Comparison of ENCODE assay signal across 11 cellular contexts in the genomic region with DNA sequence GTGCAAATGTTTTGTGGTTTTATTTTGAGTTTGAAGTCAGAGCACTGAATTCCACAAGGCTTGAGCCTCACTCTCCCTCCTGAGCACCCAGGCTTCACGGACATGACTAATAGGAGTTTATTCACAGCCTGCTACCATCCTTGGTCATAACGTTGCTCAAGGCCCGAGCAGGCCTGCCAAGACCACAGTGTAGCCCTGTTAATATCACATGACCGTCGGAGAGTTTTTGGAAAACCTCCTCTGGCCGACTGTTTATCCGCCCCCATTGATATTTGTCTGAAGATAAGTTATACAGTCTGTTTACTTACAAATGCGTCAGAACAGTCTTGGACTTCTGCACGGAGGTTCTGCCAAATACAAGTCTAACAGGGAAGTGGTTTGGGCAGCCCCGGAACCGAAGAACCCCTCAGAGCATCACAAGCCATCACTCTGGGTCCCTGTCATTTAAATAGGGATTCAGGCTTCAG.
DNase-seq lines count a peak whose midpoint lies in the region; ATAC-seq and TF ChIP-seq lines count a peak whose summit lies in the region.
"Had no signal": no experiment of that assay in that cellular context is flagged by ENCODE, and none has a peak within 500 bp of the region (broad histone marks: within the 10 kb centered on the region; RNA-seq: fewer than 3 reads in every experiment).

No MANE protein-coding gene starts in this region.

- H3K9ac ChIP-seq in endodermal cell (ENCODE audit: extremely low read depth, low read length, poor library complexity, severe bottlenecking): no peak overlapping the region

- peaks cover 87% of the 10 kb centered on the region for H3K4me1 ChIP-seq in ACC112 (ENCODE audit: control insufficient read depth, insufficient read depth, low read length, unreplicated experiment)
- H3K4me1 ChIP-seq in SJSA1 (replicated peaks): peaks cover 87% of the 10 kb centered on the region
- peaks cover 89% of the 10 kb centered on the region for H3K4me1 ChIP-seq in osteoblast (ENCODE audit: insufficient read depth, low read length)
- H3K4me1 ChIP-seq in endodermal cell (ENCODE audit: control insufficient read depth, insufficient read depth, low read length): peaks cover 8% of the 10 kb centered on the region

- DNase-seq in SJSA1 (ENCODE audit: low read depth in 1 of 2, low spot score in 2 of 2): peak; percentile 100
- DNase-seq in fibroblast of pulmonary artery (ENCODE audit: low read depth): peak; percentile 100
- peak; percentile 83 for DNase-seq in osteoblast (ENCODE audit: insufficient read length, low spot score, missing footprints)
- DNase-seq in T-helper 2 cell: no peak
- no peak for DNase-seq in HuH-7.5 (ENCODE audit: low spot score)
- no peak for DNase-seq in endodermal cell
- DNase-seq: BE2C had no signal

- H3K4me2 ChIP-seq in osteoblast (ENCODE audit: insufficient read depth, low read length): peak overlapping the region; percentile 81

- H3K27ac Mint-ChIP-seq in endodermal cell: no peak overlapping the region

- TF ChIP-seq CTCF in fibroblast of pulmonary artery (IDR thresholded peaks at IDR 0.05; ENCODE audit: low read length, missing control alignments): no peak
- TF ChIP-seq CTCF in osteoblast (IDR thresholded peaks at IDR 0.05; ENCODE audit: extremely low read depth, low read depth, low read length): no peak
- no peak for TF ChIP-seq CTCF in endodermal cell (conservative IDR thresholded peaks at IDR 0.05)

- H3K4me3 ChIP-seq in ACC112 (ENCODE audit: low read depth, low read length): peak overlapping the region; percentile 66
- peak overlapping the region; percentile 3 for H3K4me3 ChIP-seq in SJSA1
- peak overlapping the region; percentile 43 for H3K4me3 ChIP-seq in fibroblast of pulmonary artery (replicated peaks; ENCODE audit: low read depth, low read length)
- peak overlapping the region; percentile 57 for H3K4me3 ChIP-seq in osteoblast (ENCODE audit: insufficient read depth, low read length)
- no peak overlapping the region for H3K4me3 ChIP-seq in endodermal cell (ENCODE audit: low read length)

- H3K4me1 Mint-ChIP-seq in endodermal cell: peaks cover 34% of the 10 kb centered on the region
- H3K4me1 Mint-ChIP-seq: central memory CD8-positive, alpha-beta T cell had no signal

- no peaks in the 10 kb centered on the region for H3K27me3 Mint-ChIP-seq in endodermal cell (ENCODE audit: insufficient read depth)

- H3K9me3 ChIP-seq in SJSA1 (replicated peaks): no peaks in the 10 kb centered on the region
- no peaks in the 10 kb centered on the region for H3K9me3 ChIP-seq in osteoblast (ENCODE audit: low read depth, low read length)
- no peaks in the 10 kb centered on the region for H3K9me3 ChIP-seq in endodermal cell (ENCODE audit: control insufficient read depth, low read length)
- H3K9me3 ChIP-seq: BE2C, neutrophil had no signal

- 93 to 98% methylated on average over 6 to 11 of the region's 11 CpGs for WGBS in endodermal cell (ENCODE audit: insufficient coverage in 1 of 2, insufficient read length in 1 of 2), 2 experiments

- no peak for ATAC-seq in HG03442 (IDR thresholded peaks at IDR 0.05; ENCODE audit: unreplicated experiment)

- H3K4me3 Mint-ChIP-seq in endodermal cell: no peak overlapping the region
- H3K4me3 Mint-ChIP-seq: central memory CD8-positive, alpha-beta T cell had no signal

- H3K9me3 Mint-ChIP-seq in endodermal cell: no peaks in the 10 kb centered on the region
- H3K9me3 Mint-ChIP-seq: central memory CD8-positive, alpha-beta T cell had no signal

- peaks cover 2% of the 10 kb centered on the region; the same call in 1 of the 2 replicates for H3K36me3 ChIP-seq in ACC112 (ENCODE audit: insufficient read depth, low read length)
- H3K36me3 ChIP-seq in SJSA1: no peaks in the 10 kb centered on the region
- no peaks in the 10 kb centered on the region for H3K36me3 ChIP-seq in osteoblast (ENCODE audit: insufficient read depth, low read length)
- H3K36me3 ChIP-seq in endodermal cell (ENCODE audit: control insufficient read depth, insufficient read depth, low read length): peaks cover 52% of the 10 kb centered on the region
- H3K36me3 ChIP-seq: BE2C, neutrophil had no signal

- no peaks in the 10 kb centered on the region for H4K20me1 ChIP-seq in osteoblast (ENCODE audit: insufficient read depth, low read length)

- H3K27me3 ChIP-seq in ACC112 (ENCODE audit: insufficient read depth, low read length): no peaks in the 10 kb centered on the region
- no peaks in the 10 kb centered on the region for H3K27me3 ChIP-seq in SJSA1 (replicated peaks)
- H3K27me3 ChIP-seq in osteoblast (ENCODE audit: insufficient read depth, low read length): no peaks in the 10 kb centered on the region
- no peaks in the 10 kb centered on the region for H3K27me3 ChIP-seq in endodermal cell (ENCODE audit: control insufficient read depth, insufficient read depth, low read length, poor library complexity, severe bottlenecking)

- H2AFZ ChIP-seq in ACC112 (ENCODE audit: low read length, unreplicated experiment) (no peak overlapping the region), osteoblast (ENCODE audit: low read length) (no peak overlapping the region)

- peaks cover 46% of the 10 kb centered on the region for H3K36me3 Mint-ChIP-seq in endodermal cell (ENCODE audit: low read depth)

- peaks cover 10% of the 10 kb centered on the region for H3K79me2 ChIP-seq in ACC112 (ENCODE audit: control insufficient read depth, insufficient read depth, low read length, unreplicated experiment)
- H3K79me2 ChIP-seq in osteoblast (ENCODE audit: insufficient read depth, low read length): peaks cover 4% of the 10 kb centered on the region

- peak overlapping the region; percentile 99 for H3K27ac ChIP-seq in ACC112 (ENCODE audit: low read depth, low read length)
- peak overlapping the region; percentile 92 for H3K27ac ChIP-seq in SJSA1
- H3K27ac ChIP-seq in osteoblast (ENCODE audit: low read depth, low read length): peak overlapping the region; percentile 99
- H3K27ac ChIP-seq in endodermal cell (ENCODE audit: low read depth, low read length): no peak overlapping the region
- H3K27ac ChIP-seq: neutrophil had no signal

Comparison
In these comparisons a context has a peak if more than half of its experiments do, and no peak if none do; other contexts are left out.
1. DNase-seq: peak in SJSA1 (2 of 2), fibroblast of pulmonary artery (single experiment) and osteoblast (single experiment); none in T-helper 2 cell (0 of 5), HuH-7.5 (single experiment) and endodermal cell (single experiment).